Comparison of ENCODE assay signal across 17 cellular contexts in the genomic region with DNA sequence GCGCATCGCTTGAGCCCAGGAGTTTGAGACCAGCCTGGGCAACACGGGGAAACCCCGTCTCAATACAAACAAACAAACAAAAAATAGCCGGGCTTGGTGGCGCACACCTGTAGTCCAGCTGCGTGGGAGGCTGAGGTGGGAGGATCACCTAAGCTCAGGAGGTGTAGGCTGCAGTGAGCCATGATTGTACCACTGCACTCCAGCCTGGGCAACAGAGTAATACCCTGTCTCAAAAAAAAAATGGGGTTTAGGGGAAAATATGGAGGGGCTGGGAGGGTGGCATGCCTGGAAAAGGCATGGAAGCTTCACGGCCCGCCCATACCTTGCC. TPM values are rescaled to one million over a fixed set of nuclear protein-coding genes. Genes with fewer than 3 reads are reported as not detected.
A peak's percentile ranks its signal among the peaks of the same experiment; 100 is the strongest.
DNase-seq lines count a peak whose midpoint lies in the region; ATAC-seq and TF ChIP-seq lines count a peak whose summit lies in the region.
"Had no signal": no experiment of that assay in that cellular context is flagged by ENCODE, and none has a peak within 500 bp of the region (broad histone marks: within the 10 kb centered on the region; RNA-seq: fewer than 3 reads in every experiment).

No MANE protein-coding gene starts in this region.

- H3K27ac ChIP-seq in CD4-positive, CD25-positive, alpha-beta regulatory T cell (ENCODE audit: insufficient read depth, low read length, poor library complexity, severe bottlenecking) = no peak overlapping the region
- H3K27ac ChIP-seq in ectodermal cell (ENCODE audit: insufficient read depth, low read depth, low read length, poor library complexity, severe bottlenecking) (peak overlapping the region; percentile 87), neural progenitor cell (peak overlapping the region; percentile 75)
- H3K27ac ChIP-seq: colonic mucosa had no signal

- peaks cover 5% of the 10 kb centered on the region for H3K36me3 Mint-ChIP-seq in CD4-positive, CD25-positive, alpha-beta regulatory T cell
- H3K36me3 Mint-ChIP-seq in IgD-negative memory B cell (no peaks in the 10 kb centered on the region), neural progenitor cell (peaks cover 11% of the 10 kb centered on the region)

- no peaks in the 10 kb centered on the region for H3K9me3 ChIP-seq in CD4-positive, CD25-positive, alpha-beta regulatory T cell (ENCODE audit: control insufficient read depth in 2 of 2, low read length in 2 of 2)
- no peaks in the 10 kb centered on the region for H3K9me3 ChIP-seq in ectodermal cell (ENCODE audit: control insufficient read depth, low read length)
- H3K9me3 ChIP-seq in neural progenitor cell (ENCODE audit: low read depth) = no peaks in the 10 kb centered on the region
- H3K9me3 ChIP-seq: colonic mucosa, SK-N-SH had no signal

- no peak for ATAC-seq in CD4-positive, CD25-positive, alpha-beta regulatory T cell (ENCODE audit: low read depth in 2 of 2)

- H2AFZ ChIP-seq in neural progenitor cell (replicated peaks) = no peak overlapping the region
- H2AFZ ChIP-seq: parathyroid adenoma had no signal

- WGBS in ectodermal cell, 2 experiments = 91 to 92% methylated on average over 9 of the region's 9 CpGs

- H3F3A ChIP-seq in neural progenitor cell (ENCODE audit: low read depth) = peaks cover 57% of the 10 kb centered on the region

- no peaks in the 10 kb centered on the region for H3K27me3 ChIP-seq in CD4-positive, CD25-positive, alpha-beta regulatory T cell (ENCODE audit: control insufficient read depth, insufficient read depth, low read length)
- H3K27me3 ChIP-seq in ectodermal cell (ENCODE audit: control insufficient read depth, insufficient read depth, low read length, poor library complexity, severe bottlenecking) (no peaks in the 10 kb centered on the region), neural progenitor cell (no peaks in the 10 kb centered on the region)
- H3K27me3 ChIP-seq: colonic mucosa had no signal

- no peak overlapping the region for H3K4me3 ChIP-seq in CD4-positive, CD25-positive, alpha-beta regulatory T cell (ENCODE audit: low read depth, low read length)
- H3K4me3 ChIP-seq in ectodermal cell (ENCODE audit: insufficient read depth, low read depth, low read length) = no peak overlapping the region
- peak overlapping the region; percentile 4 for H3K4me3 ChIP-seq in neural progenitor cell
- H3K4me3 ChIP-seq: colonic mucosa, lung had no signal

- H3K27me3 Mint-ChIP-seq in CD4-positive, CD25-positive, alpha-beta regulatory T cell = no peaks in the 10 kb centered on the region
- H3K27me3 Mint-ChIP-seq in IgD-negative memory B cell (no peaks in the 10 kb centered on the region), neural progenitor cell (ENCODE audit: insufficient read depth, low read depth) (peaks cover 8% of the 10 kb centered on the region)

- peak overlapping the region in 2 of 4 donors; percentile 59 to 68 for H3K4me3 Mint-ChIP-seq in CD4-positive, CD25-positive, alpha-beta regulatory T cell
- H3K4me3 Mint-ChIP-seq in IgD-negative memory B cell (peak overlapping the region in 3 of 4 donors; percentile 24 to 80 (median 57)), neural progenitor cell (peak overlapping the region; percentile 80)

- H3K9ac ChIP-seq in neural progenitor cell = no peak overlapping the region
- H3K9ac ChIP-seq: parathyroid adenoma, SK-N-SH had no signal

- TF ChIP-seq CTCF in neural progenitor cell (IDR thresholded peaks at IDR 0.05) = no peak

- no peaks in the 10 kb centered on the region for H3K79me2 ChIP-seq in neural progenitor cell (ENCODE audit: low read depth)

- H3K9me3 Mint-ChIP-seq in CD4-positive, CD25-positive, alpha-beta regulatory T cell = peaks cover 0 to 3% (median 0%) of the 10 kb centered on the region in 7 donors
- H3K9me3 Mint-ChIP-seq in IgD-negative memory B cell (no peaks in the 10 kb centered on the region), neural progenitor cell (peaks cover 2% of the 10 kb centered on the region)

- H3K36me3 ChIP-seq in CD4-positive, CD25-positive, alpha-beta regulatory T cell (ENCODE audit: control insufficient read depth, insufficient read depth, low read length) = peaks cover 9% of the 10 kb centered on the region
- H3K36me3 ChIP-seq in ectodermal cell (ENCODE audit: control insufficient read depth, insufficient read depth, low read length) (peaks cover 18% of the 10 kb centered on the region), neural progenitor cell (no peaks in the 10 kb centered on the region)
- H3K36me3 ChIP-seq: colonic mucosa had no signal

- H3K4me1 Mint-ChIP-seq in CD4-positive, CD25-positive, alpha-beta regulatory T cell = peaks cover 4 to 42% (median 15%) of the 10 kb centered on the region in 4 donors
- H3K4me1 Mint-ChIP-seq in IgD-negative memory B cell (peaks cover 12 to 20% (median 13%) of the 10 kb centered on the region in 3 donors), neural progenitor cell (peaks cover 44% of the 10 kb centered on the region)

- H4K20me1 ChIP-seq in neural progenitor cell (ENCODE audit: low read depth) = peaks cover 23% of the 10 kb centered on the region

- no peak for DNase-seq in CD4-positive, CD25-positive, alpha-beta regulatory T cell
- DNase-seq in neural progenitor cell (ENCODE audit: low spot score) = no peak
- DNase-seq in NCI-H2227 (lab: John Stamatoyannopoulos, UW; ENCODE audit: unreplicated experiment) = no peak
- no peak for DNase-seq in stimulated activated naive CD4-positive, alpha-beta T cell treated with Interleukin-2 at 50 U/mL for 16 hours (lab: John Stamatoyannopoulos, UW)
- no peak for DNase-seq in NCI-H146 treated with DMSO at 0.1 percent for 48 hours (lab: John Stamatoyannopoulos, UW; ENCODE audit: unreplicated experiment)
- DNase-seq in DMS 273 treated with DMSO at 0.1 percent for 48 hours (lab: John Stamatoyannopoulos, UW) = no peak
- DNase-seq: amniotic stem cell, colonic mucosa, DMS153, NCI-H2029, small intestine had no signal

- peak overlapping the region in 2 of 3 donors; percentile 67 to 73 for H3K27ac Mint-ChIP-seq in CD4-positive, CD25-positive, alpha-beta regulatory T cell
- H3K27ac Mint-ChIP-seq in IgD-negative memory B cell (peak overlapping the region; percentile 78 to 89 (median 88)), neural progenitor cell (peak overlapping the region; percentile 97)
- H3K27ac Mint-ChIP-seq: activated T-helper 2 cell treated with anti-CD3 and anti-CD28 coated beads, Interferon-gamma antibody, Interleukin-2, Interleukin-4, amounts not matched to agents 10 μg/mL and 5 μg/mL and 100 μg/mL, durations not matched to agents 14 hours and 24 hours and 36 hours had no signal

- H3K4me1 ChIP-seq in CD4-positive, CD25-positive, alpha-beta regulatory T cell (ENCODE audit: control insufficient read depth, insufficient read depth, low read length, poor library complexity, severe bottlenecking) = peaks cover 28% of the 10 kb centered on the region
- peaks cover 23% of the 10 kb centered on the region for H3K4me1 ChIP-seq in ectodermal cell (ENCODE audit: control insufficient read depth, insufficient read depth, low read length)
- peaks cover 22% of the 10 kb centered on the region for H3K4me1 ChIP-seq in neural progenitor cell

- H3K4me2 ChIP-seq in neural progenitor cell = peak overlapping the region; percentile 78
- H3K4me2 ChIP-seq: SK-N-SH had no signal

RNA-seq across cellular contexts. Expression of gene ISYNA1, which starts 1.9 kb away (rescaled TPM):
- 26.2 TPM for total RNA-seq in CD4-positive, CD25-positive, alpha-beta regulatory T cell
- polyA plus RNA-seq in CD4-positive, CD25-positive, alpha-beta regulatory T cell = 10 to 100 TPM; 11.3 to 26.0 (median 21.4) TPM
- 17.2 TPM for polyA plus RNA-seq in IgD-negative memory B cell
- polyA plus RNA-seq in ectodermal cell (2013, experiment 1 of 4) = 362 TPM
- 333 TPM for polyA plus RNA-seq in ectodermal cell (2013, experiment 2 of 4)
- 287 TPM for polyA plus RNA-seq in ectodermal cell (2013, experiment 3 of 4)
- polyA plus RNA-seq in ectodermal cell (2013, experiment 4 of 4) = 316 TPM
- 81.7 and 203 TPM in 2 replicates for total RNA-seq in neural progenitor cell (ENCODE audit: low replicate concordance)

RNA-seq across cellular contexts. Expression of gene SSBP4, which starts 20.7 kb away (rescaled TPM):
- total RNA-seq in CD4-positive, CD25-positive, alpha-beta regulatory T cell = 97.9 TPM
- polyA plus RNA-seq in CD4-positive, CD25-positive, alpha-beta regulatory T cell = 10 to 100 TPM; 47.3 to 84.0 (median 65.6) TPM
- polyA plus RNA-seq in IgD-negative memory B cell = 97.4 TPM
- polyA plus RNA-seq in ectodermal cell (2013, experiment 1 of 4) = 72.3 TPM
- 58.6 TPM for polyA plus RNA-seq in ectodermal cell (2013, experiment 2 of 4)
- 62.9 TPM for polyA plus RNA-seq in ectodermal cell (2013, experiment 3 of 4)
- polyA plus RNA-seq in ectodermal cell (2013, experiment 4 of 4) = 70.4 TPM
- total RNA-seq in neural progenitor cell (ENCODE audit: low replicate concordance) = 21.1 and 50.5 TPM in 2 replicates

RNA-seq across cellular contexts. Expression of gene LRRC25, which starts 42.5 kb away (rescaled TPM):
- not detected for total RNA-seq in CD4-positive, CD25-positive, alpha-beta regulatory T cell
- under 1 TPM in 3 of 4 donors, not detected in 1; 0.09 to 0.79 (median 0.25) TPM for polyA plus RNA-seq in CD4-positive, CD25-positive, alpha-beta regulatory T cell
- 14.9 TPM for polyA plus RNA-seq in IgD-negative memory B cell
- polyA plus RNA-seq in ectodermal cell (2013, experiment 1 of 4) = not detected
- not detected for polyA plus RNA-seq in ectodermal cell (2013, experiment 2 of 4)
- not detected for polyA plus RNA-seq in ectodermal cell (2013, experiment 3 of 4)
- polyA plus RNA-seq in ectodermal cell (2013, experiment 4 of 4) = not detected
- total RNA-seq in neural progenitor cell (ENCODE audit: low replicate concordance) = 0.03 TPM in 1 of 2 replicates, not detected in the other
- total RNA-seq: activated T-helper 2 cell treated with anti-CD3 and anti-CD28 coated beads, Interferon-gamma antibody, Interleukin-2, Interleukin-4, amounts not matched to agents 10 μg/mL and 5 μg/mL and 100 μg/mL, durations not matched to agents 14 hours and 24 hours and 36 hours had no signal
- polyA plus RNA-seq: SK-N-SH had no signal

RNA-seq across cellular contexts. Expression of gene GDF15, which starts 53.9 kb away (rescaled TPM):
- total RNA-seq in CD4-positive, CD25-positive, alpha-beta regulatory T cell = not detected
- not detected for polyA plus RNA-seq in CD4-positive, CD25-positive, alpha-beta regulatory T cell
- polyA plus RNA-seq in IgD-negative memory B cell = not detected
- polyA plus RNA-seq in ectodermal cell (2013, experiment 1 of 4) = 1.3 TPM
- polyA plus RNA-seq in ectodermal cell (2013, experiment 2 of 4) = 0.78 TPM
- polyA plus RNA-seq in ectodermal cell (2013, experiment 3 of 4) = 1.0 TPM
- 0.77 TPM for polyA plus RNA-seq in ectodermal cell (2013, experiment 4 of 4)
- total RNA-seq in neural progenitor cell (ENCODE audit: low replicate concordance) = 0.19 and 2.5 TPM in 2 replicates
- total RNA-seq: activated T-helper 2 cell treated with anti-CD3 and anti-CD28 coated beads, Interferon-gamma antibody, Interleukin-2, Interleukin-4, amounts not matched to agents 10 μg/mL and 5 μg/mL and 100 μg/mL, durations not matched to agents 14 hours and 24 hours and 36 hours had no signal
